14 cellular contexts compared by ENCODE assay signal in the genomic region with DNA sequence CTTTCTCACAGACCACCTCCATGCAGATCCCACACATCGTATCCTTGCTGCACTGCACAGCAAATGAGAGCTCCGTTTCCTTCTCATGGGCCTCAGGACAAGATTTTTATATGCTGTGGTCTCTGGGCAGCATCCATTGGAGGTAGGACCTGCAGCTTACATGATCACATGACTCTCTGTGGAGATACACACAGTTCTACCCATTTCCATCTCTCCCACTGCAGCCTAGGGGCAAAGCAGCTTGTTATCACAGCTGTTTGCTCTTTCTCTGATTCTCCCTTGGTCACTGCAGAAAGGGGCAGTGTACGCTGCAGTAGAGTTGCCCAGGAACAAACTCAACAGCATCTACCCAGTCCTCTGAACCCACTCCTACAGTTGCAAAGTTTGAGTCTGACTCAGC. TPM values are rescaled to one million over a fixed set of nuclear protein-coding genes. Genes with fewer than 3 reads are reported as not detected.
DNase-seq lines count a peak whose midpoint lies in the region; ATAC-seq, FAIRE-seq and TF ChIP-seq lines count a peak whose summit lies in the region.
"Had no signal": no experiment of that assay in that cellular context is flagged by ENCODE, and none has a peak within 500 bp of the region (broad histone marks: within the 10 kb centered on the region; RNA-seq: fewer than 3 reads in every experiment).

No MANE protein-coding gene starts in this region.

- no peak overlapping the region for H3K9ac ChIP-seq in H1 (replicated peaks in 1 of 4; ENCODE audit: extremely low read depth in 1 of 4, low read depth in 3 of 4, low read length in 3 of 4)
- H3K9ac ChIP-seq: BLaER1 treated with 17β-estradiol and CSF1 and Interleukin-3, amounts not matched to agents 10 nM and 100 nM had no signal

- ATAC-seq in RWPE2 (ENCODE audit: low read depth), result 0 out of 3 replicates have a peak, but pooled peaks have one; percentile 11
- ATAC-seq: CD8-positive, alpha-beta T cell had no signal

- H3K4me1 ChIP-seq in RWPE2 (ENCODE audit: insufficient read depth, poor library complexity, severe bottlenecking) (no peaks in the 10 kb centered on the region), H1 (replicated peaks in 1 of 4; ENCODE audit: control insufficient read depth in 3 of 4, insufficient read depth in 4 of 4, low read length in 3 of 4) (peaks cover 0 to 2% (median under 1%) of the 10 kb centered on the region in 4 experiments; a peak in 1 of 7 replicates)
- H3K4me1 ChIP-seq: BLaER1 treated with 17β-estradiol and CSF1 and Interleukin-3, amounts not matched to agents 10 nM and 100 nM had no signal

- H4K5ac ChIP-seq in H1 (ENCODE audit: insufficient read length, low read depth, low read length), result no peak overlapping the region

- H2BK12ac ChIP-seq in H1 (ENCODE audit: low read depth, low read length), result no peak overlapping the region; the same call in 1 of the 2 replicates

- no peak overlapping the region for H2BK15ac ChIP-seq in H1 (ENCODE audit: low read length)

- H3K36me3 ChIP-seq in RWPE2 (ENCODE audit: low read depth) (no peaks in the 10 kb centered on the region), H1 (ENCODE audit: control insufficient read depth in 2 of 4, insufficient read depth in 4 of 4, low read length in 3 of 4) (no peaks in the 10 kb centered on the region)
- H3K36me3 ChIP-seq: BLaER1 treated with 17β-estradiol and CSF1 and Interleukin-3, amounts not matched to agents 10 nM and 100 nM had no signal

- H3K36me3 Mint-ChIP-seq in activated naive CD4-positive, alpha-beta T cell treated with anti-CD3 and anti-CD28 coated beads, Interleukin-2, amount 50 U/mL, for 24 hours, result no peaks in the 10 kb centered on the region
- no peaks in the 10 kb centered on the region for H3K36me3 Mint-ChIP-seq in activated naive CD4-positive, alpha-beta T cell treated with anti-CD3 and anti-CD28 coated beads, Interleukin-2, amount 10 ng/mL, durations not matched to agents 7 days and 5 days
- H3K36me3 Mint-ChIP-seq: CD8-positive, alpha-beta T cell had no signal

- H3K14ac ChIP-seq in H1 (ENCODE audit: insufficient read length), result no peak overlapping the region

- no peak overlapping the region for H3K4ac ChIP-seq in H1 (replicated peaks; ENCODE audit: insufficient read length, low read depth, low read length)

- no peak overlapping the region for H3K23ac ChIP-seq in H1 (ENCODE audit: insufficient read length)

- H4K20me1 ChIP-seq in H1 (replicated peaks in 1 of 2; ENCODE audit: control insufficient read depth in 1 of 2, insufficient read depth in 2 of 2, low read length in 2 of 2), result no peaks in the 10 kb centered on the region
- H4K20me1 ChIP-seq: BLaER1 treated with 17β-estradiol and CSF1 and Interleukin-3, amounts not matched to agents 10 nM and 100 nM had no signal

- H3K27ac ChIP-seq in RWPE2 (ENCODE audit: poor library complexity, severe bottlenecking) (no peak overlapping the region), H1 (ENCODE audit: low read depth, low read length) (no peak overlapping the region)
- H3K27ac ChIP-seq: BLaER1 treated with 17β-estradiol and CSF1 and Interleukin-3, amounts not matched to agents 10 nM and 100 nM had no signal

- H3K79me1 ChIP-seq in H1 (ENCODE audit: low read depth, low read length), result no peaks in the 10 kb centered on the region

- no peak for FAIRE-seq in H1 (lab: Jason Lieb, UNC)

- POLR2A ChIA-PET in H1 (lab: Charles Lee; ENCODE audit: partially characterized antibody), result interaction anchor here (0.9 to 1.8 kb wide), 2 partner anchors 19 to 312 kb away, joined by 3 to 5 read pairs; no protein-coding TSS in a partner anchor

- no peak overlapping the region for H2AFZ ChIP-seq in H1 (ENCODE audit: low read length)

- H2BK120ac ChIP-seq in H1 (replicated peaks; ENCODE audit: low read depth, low read length), result no peak overlapping the region

- peak overlapping the region; percentile 63 for H3K27ac Mint-ChIP-seq in activated naive CD4-positive, alpha-beta T cell treated with anti-CD3 and anti-CD28 coated beads, Interleukin-2, amount 50 U/mL, for 24 hours
- H3K27ac Mint-ChIP-seq in activated naive CD4-positive, alpha-beta T cell treated with anti-CD3 and anti-CD28 coated beads, Interleukin-2, amount 10 ng/mL, durations not matched to agents 7 days and 5 days, result no peak overlapping the region
- H3K27ac Mint-ChIP-seq: B cell; CD8-positive, alpha-beta T cell; H9 had no signal

- WGBS in H1 (ENCODE audit: extremely low coverage in 1 of 2, insufficient coverage in 1 of 2, insufficient read length in 1 of 2, insufficient replicate concordance in 2 of 2, low coverage in 1 of 2, low lambda C conversion rate in 2 of 2, missing lambda C conversion rate in 1 of 2), 2 experiments, result 97% methylated on average over 3 of the region's 3 CpGs; no CpG with 5 or more reads in 1 of the 2 experiments

- no peaks in the 10 kb centered on the region for H3K9me3 ChIP-seq in RWPE2 (ENCODE audit: severe bottlenecking)
- no peaks in the 10 kb centered on the region for H3K9me3 ChIP-seq in H1 (ENCODE audit: insufficient read depth in 2 of 2, low read depth in 1 of 2, low read length in 1 of 2)

- no peak for TF ChIP-seq EP300 in H1 (IDR thresholded peaks at IDR 0.05; ENCODE audit: borderline replicate concordance in 1 of 2, low read depth in 2 of 2, low read length in 2 of 2)

- no peak overlapping the region for H3K4me3 ChIP-seq in RWPE2 (ENCODE audit: severe bottlenecking)
- H3K4me3 ChIP-seq in H1 (ENCODE audit: extremely low read depth in 1 of 4, insufficient read depth in 2 of 4, low read depth in 3 of 4, low read length in 4 of 4), result no peak overlapping the region
- H3K4me3 ChIP-seq: BLaER1 treated with 17β-estradiol and CSF1 and Interleukin-3, amounts not matched to agents 10 nM and 100 nM had no signal

- peaks cover 13% of the 10 kb centered on the region for H3K27me3 Mint-ChIP-seq in activated naive CD4-positive, alpha-beta T cell treated with anti-CD3 and anti-CD28 coated beads, Interleukin-2, amount 50 U/mL, for 24 hours
- H3K27me3 Mint-ChIP-seq in activated naive CD4-positive, alpha-beta T cell treated with anti-CD3 and anti-CD28 coated beads, Interleukin-2, amount 10 ng/mL, durations not matched to agents 7 days and 5 days, result no peaks in the 10 kb centered on the region

- H3K4me3 Mint-ChIP-seq in activated naive CD4-positive, alpha-beta T cell treated with anti-CD3 and anti-CD28 coated beads, Interleukin-2, amount 50 U/mL, for 24 hours, result no peak overlapping the region
- H3K4me3 Mint-ChIP-seq in activated naive CD4-positive, alpha-beta T cell treated with anti-CD3 and anti-CD28 coated beads, Interleukin-2, amount 10 ng/mL, durations not matched to agents 7 days and 5 days, result no peak overlapping the region
- H3K4me3 Mint-ChIP-seq: B cell; CD8-positive, alpha-beta T cell; H9 had no signal

- TF ChIP-seq POLR2A in H1 (IDR thresholded peaks at IDR 0.05; ENCODE audit: control extremely low read depth in 1 of 2, low read depth in 2 of 2, low read length in 2 of 2), result no peak

- H3K4me1 Mint-ChIP-seq in activated naive CD4-positive, alpha-beta T cell treated with anti-CD3 and anti-CD28 coated beads, Interleukin-2, amount 50 U/mL, for 24 hours, result no peaks in the 10 kb centered on the region
- H3K4me1 Mint-ChIP-seq in activated naive CD4-positive, alpha-beta T cell treated with anti-CD3 and anti-CD28 coated beads, Interleukin-2, amount 10 ng/mL, durations not matched to agents 7 days and 5 days, result no peaks in the 10 kb centered on the region

- TF ChIP-seq RAD21 in H1 (IDR thresholded peaks at IDR 0.05 in 1 of 2, conservative IDR thresholded peaks at IDR 0.05 in 1 of 2; ENCODE audit: low read depth in 2 of 2, low read length in 2 of 2), result no peak

- DNase-seq in activated naive CD4-positive, alpha-beta T cell treated with anti-CD3 and anti-CD28 coated beads, Interleukin-2, amount 10 ng/mL, durations not matched to agents 7 days and 5 days, result no peak
- DNase-seq in RWPE2 (ENCODE audit: low spot score), result no peak
- no peak for DNase-seq in H1 (ENCODE audit: low read depth in 1 of 2, low spot score in 2 of 2)
- DNase-seq in OCI-M2 (lab: John Stamatoyannopoulos, UW; ENCODE audit: unreplicated experiment), result no peak
- no peak for DNase-seq in inferior parietal cortex (ENCODE audit: extremely low spot score)
- DNase-seq: Calu3; CD8-positive, alpha-beta T cell; DMS79 treated with DMSO at 0.1 percent for 48 hours; GF-D8; GOT3; H9 had no signal

- H2AK5ac ChIP-seq in H1 (ENCODE audit: low read depth, low read length), result no peak overlapping the region

- H2BK20ac ChIP-seq in H1 (ENCODE audit: low read length), result no peak overlapping the region

- H3K23me2 ChIP-seq in H1 (ENCODE audit: low read depth, low read length), result peaks cover under 1% of the 10 kb centered on the region; the same call in 1 of the 2 replicates

- H3K9me3 Mint-ChIP-seq in activated naive CD4-positive, alpha-beta T cell treated with anti-CD3 and anti-CD28 coated beads, Interleukin-2, amount 50 U/mL, for 24 hours, result no peaks in the 10 kb centered on the region
- H3K9me3 Mint-ChIP-seq in activated naive CD4-positive, alpha-beta T cell treated with anti-CD3 and anti-CD28 coated beads, Interleukin-2, amount 10 ng/mL, durations not matched to agents 7 days and 5 days, result no peaks in the 10 kb centered on the region
- H3K9me3 Mint-ChIP-seq: CD8-positive, alpha-beta T cell; H9 had no signal

- H4K8ac ChIP-seq in H1 (ENCODE audit: extremely low read depth, insufficient read depth, low read length), result no peak overlapping the region

- no peak overlapping the region for H3K4me2 ChIP-seq in H1 (ENCODE audit: insufficient read depth in 1 of 2, low read depth in 2 of 2, low read length in 2 of 2)
- H3K4me2 ChIP-seq: BLaER1 treated with 17β-estradiol and CSF1 and Interleukin-3, amounts not matched to agents 10 nM and 100 nM had no signal

- no peaks in the 10 kb centered on the region for H3K79me2 ChIP-seq in H1 (ENCODE audit: control insufficient read depth in 1 of 2, insufficient read depth in 2 of 2, low read length in 2 of 2)

- no peak overlapping the region for H3K56ac ChIP-seq in H1 (replicated peaks; ENCODE audit: insufficient read length, low read depth, low read length)

- H4K91ac ChIP-seq in H1 (replicated peaks; ENCODE audit: insufficient read length, low read length), result peak overlapping the region; percentile 41

- H2BK5ac ChIP-seq in H1 (ENCODE audit: low read depth, low read length), result no peak overlapping the region

- CTCF ChIA-PET in activated naive CD4-positive, alpha-beta T cell treated with anti-CD3 and anti-CD28 coated beads, Interleukin-2, amount 10 ng/mL, durations not matched to agents 7 days and 5 days (lab: Charles Lee), result no interaction called here
- CTCF ChIA-PET in H1 (lab: Charles Lee; ENCODE audit: partially characterized antibody), result interaction anchor here (0.6 to 1.9 kb wide), 3 partner anchors 20 to 290 kb away, joined by 3 to 8 read pairs (median 5); no protein-coding TSS in a partner anchor

- TF ChIP-seq CTCF in RWPE2 (IDR thresholded peaks at IDR 0.05; ENCODE audit: poor library complexity, severe bottlenecking) (no peak), H1 (IDR thresholded peaks at IDR 0.05; ENCODE audit: control extremely low read depth in 1 of 3, insufficient read depth in 1 of 3, low read depth in 1 of 3, low read length in 3 of 3) (no peak)

- no peak overlapping the region for H3K18ac ChIP-seq in H1 (ENCODE audit: extremely low read depth, low read length)

- H3K27me3 ChIP-seq in RWPE2 (ENCODE audit: insufficient read depth, poor library complexity, severe bottlenecking), result peaks cover 19% of the 10 kb centered on the region
- H3K27me3 ChIP-seq in H1 (replicated peaks in 1 of 4; ENCODE audit: control insufficient read depth in 3 of 4, extremely low read depth in 1 of 4, insufficient read depth in 3 of 4, low read length in 3 of 4), result no peaks in the 10 kb centered on the region
- H3K27me3 ChIP-seq: BLaER1 treated with 17β-estradiol and CSF1 and Interleukin-3, amounts not matched to agents 10 nM and 100 nM had no signal

RNA-seq across cellular contexts. Expression of gene ZNF334, which starts 48.9 kb away (rescaled TPM):
- 15.9 and 17.8 TPM in 2 replicates for total RNA-seq in H1 (2021; fragmentation: NEBNext Ultra II Directional; extraction: Animal tissue kit (Norgen Biotek cat#: 25700))
- 6.2 and 8.8 TPM in 2 replicates for polyA plus RNA-seq in H1 (2011; rRNA removed)
- 14.9 TPM for polyA plus RNA-seq in H1 (2011; cell fraction: cytosol; rRNA removed)
- 13.5 TPM for polyA plus RNA-seq in H1 (2011; cell fraction: nucleus; rRNA removed)
- polyA plus RNA-seq in H1 (2012, experiment 1 of 2), result 9.4 to 16.9 TPM (median 10.3 TPM) in 4 replicates
- polyA plus RNA-seq in H1 (2012, experiment 2 of 2), result 0.54 TPM
- 11.5 TPM for polyA plus RNA-seq in H1 (2013, experiment 1 of 2)
- 10.4 TPM for polyA plus RNA-seq in H1 (2013, experiment 2 of 2)
- 16.8 and 19.3 TPM in 2 replicates for polyA minus RNA-seq in H1 (2011; rRNA and poly(A)+ RNA removed)
- polyA minus RNA-seq in H1 (2011; cell fraction: cytosol; rRNA and poly(A)+ RNA removed), result 10.0 TPM
- polyA minus RNA-seq in H1 (2011; cell fraction: nucleus; rRNA and poly(A)+ RNA removed), result 35.9 TPM
- total RNA-seq: Calu3 had no signal

RNA-seq across cellular contexts. Expression of gene ELMO2, which starts 58.0 kb away (rescaled TPM):
- 31.1 and 39.7 TPM in 2 replicates for total RNA-seq in H1 (2021; fragmentation: NEBNext Ultra II Directional; extraction: Animal tissue kit (Norgen Biotek cat#: 25700))
- 34.3 and 35.6 TPM in 2 replicates for polyA plus RNA-seq in H1 (2011; rRNA removed)
- polyA plus RNA-seq in H1 (2011; cell fraction: cytosol; rRNA removed), result 31.1 TPM
- polyA plus RNA-seq in H1 (2011; cell fraction: nucleus; rRNA removed), result 70.5 TPM
- polyA plus RNA-seq in H1 (2012, experiment 1 of 2), result 24.7 to 27.5 TPM (median 25.8 TPM) in 4 replicates
- 12.8 TPM for polyA plus RNA-seq in H1 (2012, experiment 2 of 2)
- 16.7 TPM for polyA plus RNA-seq in H1 (2013, experiment 1 of 2)
- polyA plus RNA-seq in H1 (2013, experiment 2 of 2), result 15.7 TPM
- 62.0 and 68.2 TPM in 2 replicates for polyA minus RNA-seq in H1 (2011; rRNA and poly(A)+ RNA removed)
- 22.8 TPM for polyA minus RNA-seq in H1 (2011; cell fraction: cytosol; rRNA and poly(A)+ RNA removed)
- 38.0 TPM for polyA minus RNA-seq in H1 (2011; cell fraction: nucleus; rRNA and poly(A)+ RNA removed)
